Comparison of ENCODE assay signal across 11 cellular contexts in genomic region chr4:82431831-82432230, GRCh38. TPM values are rescaled to one million over a fixed set of nuclear protein-coding genes. Genes with fewer than 3 reads are reported as not detected.
DNase-seq lines count a peak whose midpoint lies in the region; ATAC-seq, FAIRE-seq and TF ChIP-seq lines count a peak whose summit lies in the region.
"Had no signal": no experiment of that assay in that cellular context is flagged by ENCODE, and none has a peak within 500 bp of the region (broad histone marks: within the 10 kb centered on the region; RNA-seq: fewer than 3 reads in every experiment).

No MANE protein-coding gene starts in this region.

- H3K9me3 Mint-ChIP-seq in CD8-positive, alpha-beta memory T cell: peaks cover 0 to 2% (median 0%) of the 10 kb centered on the region in 5 donors
- H3K9me3 Mint-ChIP-seq in naive thymus-derived CD8-positive, alpha-beta T cell: peaks cover 0 to 2% (median 0%) of the 10 kb centered on the region in 9 donors

- no TSS peak for BruUV-seq in K562 (replicated peaks; lab: Mats Ljungman, UMichigan)

- H3K9me3 ChIP-seq in CD8-positive, alpha-beta memory T cell (ENCODE audit: low read length): no peaks in the 10 kb centered on the region
- H3K9me3 ChIP-seq in Karpas-422 (ENCODE audit: low read length) (no peaks in the 10 kb centered on the region), K562 (replicated peaks; ENCODE audit: control insufficient read depth, insufficient read depth, low read depth, low read length) (0 out of 2 replicates have a peak, but pooled peaks cover 1% of the 10 kb centered on the region), esophagus squamous epithelium (no peaks in the 10 kb centered on the region)
- H3K9me3 ChIP-seq: prostate gland had no signal

- peaks cover 59 to 80% (median 73%) of the 10 kb centered on the region in 3 donors for H3K4me1 Mint-ChIP-seq in CD8-positive, alpha-beta memory T cell
- peaks cover 25 to 76% (median 63%) of the 10 kb centered on the region in 4 donors for H3K4me1 Mint-ChIP-seq in naive thymus-derived CD8-positive, alpha-beta T cell

- no peaks in the 10 kb centered on the region for H3K9me1 ChIP-seq in K562 (ENCODE audit: control insufficient read depth, insufficient read depth, low read length)

- CTCF ChIA-PET in CD8-positive, alpha-beta memory T cell (lab: Charles Lee): interaction anchor here (0.9 to 1.1 kb wide), 2 partner anchors 10 to 71 kb away, joined by 3 to 4 read pairs; no protein-coding TSS in a partner anchor
- CTCF ChIA-PET in K562 (lab: Yijun Ruan, JAX; ENCODE audit: low intra/inter-chr PET ratio): no interaction called here

- in situ Hi-C loops in K562 (cut with MboI): no loop called here

- H3K27me3 Mint-ChIP-seq in CD8-positive, alpha-beta memory T cell: peaks cover 0 to 4% of the 10 kb centered on the region in 2 donors
- peaks cover 0 to 4% (median 0%) of the 10 kb centered on the region in 5 donors for H3K27me3 Mint-ChIP-seq in naive thymus-derived CD8-positive, alpha-beta T cell

- H3K9ac ChIP-seq in Karpas-422 (ENCODE audit: low read length) (peak overlapping the region; percentile 87), K562 (ENCODE audit: insufficient read depth in 1 of 2, low read depth in 2 of 2, low read length in 2 of 2) (peak overlapping the region; percentile 12 to 100; a peak in 1 of 4 replicates)

- H2AFZ ChIP-seq in Karpas-422 (ENCODE audit: low read length) (no peak overlapping the region), K562 (ENCODE audit: low read depth, low read length) (no peak overlapping the region)

- ATAC-seq in K562: no peak
- ATAC-seq in naive thymus-derived CD8-positive, alpha-beta T cell: no peak
- ATAC-seq in GM19328 (IDR thresholded peaks at IDR 0.05; ENCODE audit: unreplicated experiment): no peak
- ATAC-seq in GM21576 (IDR thresholded peaks at IDR 0.05; ENCODE audit: unreplicated experiment): no peak
- no peak for ATAC-seq in omental fat pad (ENCODE audit: low FRiP score)

- POLR2A ChIA-PET in CD8-positive, alpha-beta memory T cell (lab: Charles Lee): interaction anchor here (0.5 to 5.5 kb wide), 5 partner anchors 57 to 1023 kb away, joined by 3 to 102 read pairs (median 4); partner anchors contain the start of gene HNRNPD
- POLR2A ChIA-PET in K562 (lab: Yijun Ruan, JAX): interaction anchor here (0.8 to 1.8 kb wide), 3 partner anchors 8 to 58 kb away, joined by 3 to 8 read pairs (median 3); partner anchors contain the start of gene HNRNPD
- POLR2A ChIA-PET in naive thymus-derived CD8-positive, alpha-beta T cell (lab: Charles Lee): interaction anchor here (0.7 to 4.9 kb wide), 5 partner anchors 8 to 581 kb away, joined by 3 to 193 read pairs (median 3); partner anchors contain the start of gene HNRNPD

- TF ChIP-seq POLR2A in K562 (conservative IDR thresholded peaks at IDR 0.05) (no peak), esophagus squamous epithelium (IDR thresholded peaks at IDR 0.05) (no peak)

- peaks cover 0 to 67% (median 14%) of the 10 kb centered on the region in 3 donors for H3K36me3 Mint-ChIP-seq in CD8-positive, alpha-beta memory T cell
- peaks cover 13 to 43% (median 15%) of the 10 kb centered on the region in 3 donors for H3K36me3 Mint-ChIP-seq in naive thymus-derived CD8-positive, alpha-beta T cell

- H3K27ac Mint-ChIP-seq in CD8-positive, alpha-beta memory T cell: peak overlapping the region in 5 of 8 donors; percentile 12 to 98 (median 74)
- H3K27ac Mint-ChIP-seq in naive thymus-derived CD8-positive, alpha-beta T cell: peak overlapping the region in 6 of 10 donors; percentile 14 to 99 (median 96)

- no peaks in the 10 kb centered on the region for H3K9me2 ChIP-seq in Karpas-422 (replicated peaks; ENCODE audit: insufficient read depth, low read length)

- H3K36me3 ChIP-seq in CD8-positive, alpha-beta memory T cell (ENCODE audit: insufficient read depth, low read length): peaks cover 12% of the 10 kb centered on the region
- H3K36me3 ChIP-seq in Karpas-422 (ENCODE audit: insufficient read depth, low read length) (peaks cover 24% of the 10 kb centered on the region), K562 (ENCODE audit: control insufficient read depth, insufficient read depth, low read length) (peaks cover 46% of the 10 kb centered on the region), esophagus squamous epithelium (peaks cover 0 to 21% (median 1%) of the 10 kb centered on the region in 3 donors)
- H3K36me3 ChIP-seq: prostate gland had no signal

- TF ChIP-seq CTCF in K562 (IDR thresholded peaks at IDR 0.05 in 2 of 3, conservative IDR thresholded peaks at IDR 0.05 in 1 of 3; ENCODE audit: insufficient read depth in 2 of 3, low read depth in 1 of 3, low read length in 3 of 3): no peak
- no peak for TF ChIP-seq CTCF in omental fat pad (IDR thresholded peaks at IDR 0.05)
- TF ChIP-seq CTCF in esophagus squamous epithelium (IDR thresholded peaks at IDR 0.05): no peak

- no peak for TF ChIP-seq EP300 in K562 (IDR thresholded peaks at IDR 0.05; ENCODE audit: low read length)

- H3K4me3 ChIP-seq in CD8-positive, alpha-beta memory T cell (ENCODE audit: low read length): peak overlapping the region; percentile 97
- peak overlapping the region; percentile 86 for H3K4me3 ChIP-seq in Karpas-422 (ENCODE audit: low read length)
- peak overlapping the region; percentile 80 for H3K4me3 ChIP-seq in K562
- peak overlapping the region in 2 of 4 donors; percentile 81 to 95 for H3K4me3 ChIP-seq in esophagus squamous epithelium

- H3K4me3 Mint-ChIP-seq in CD8-positive, alpha-beta memory T cell: peak overlapping the region; percentile 17 to 100 (median 97)
- H3K4me3 Mint-ChIP-seq in naive thymus-derived CD8-positive, alpha-beta T cell: peak overlapping the region in 9 of 10 donors; percentile 40 to 100 (median 98)

- no peak overlapping the region for H3K27ac ChIP-seq in CD8-positive, alpha-beta memory T cell (ENCODE audit: low read depth, low read length)
- no peak overlapping the region for H3K27ac ChIP-seq in Karpas-422 (ENCODE audit: low read length)
- no peak overlapping the region for H3K27ac ChIP-seq in K562 (ENCODE audit: extremely low read depth, low read depth, low read length)
- H3K27ac ChIP-seq in esophagus squamous epithelium: peak overlapping the region in 2 of 4 donors; percentile 97 to 100

- H3K27me3 ChIP-seq in CD8-positive, alpha-beta memory T cell (ENCODE audit: insufficient read depth, low read length, poor library complexity, severe bottlenecking): no peaks in the 10 kb centered on the region
- H3K27me3 ChIP-seq in Karpas-422 (ENCODE audit: low read length): no peaks in the 10 kb centered on the region
- H3K27me3 ChIP-seq in K562 (ENCODE audit: control insufficient read depth in 2 of 2, insufficient read depth in 2 of 2, low read length in 2 of 2): no peaks in the 10 kb centered on the region
- H3K27me3 ChIP-seq in esophagus squamous epithelium: no peaks in the 10 kb centered on the region

- DNase-seq in CD8-positive, alpha-beta memory T cell: no peak
- DNase-seq in Karpas-422 (no peak), K562 (ENCODE audit: extremely low read depth in 1 of 4, low spot score in 3 of 4) (no peak), omental fat pad (ENCODE audit: low spot score) (no peak), esophagus squamous epithelium (lab: John Stamatoyannopoulos, UW) (no peak)
- no peak for DNase-seq in naive thymus-derived CD8-positive, alpha-beta T cell
- DNase-seq: GF-D8, Right ventricle myocardium superior had no signal

- peaks cover 27% of the 10 kb centered on the region for H3K4me1 ChIP-seq in CD8-positive, alpha-beta memory T cell (ENCODE audit: insufficient read depth, low read length)
- H3K4me1 ChIP-seq in Karpas-422 (ENCODE audit: low read length) (peaks cover 28% of the 10 kb centered on the region), K562 (replicated peaks in 1 of 2; ENCODE audit: control insufficient read depth in 2 of 2, insufficient read depth in 2 of 2, low read length in 2 of 2) (peaks cover 21 to 26% of the 10 kb centered on the region in 2 experiments; a peak in 4 of 5 replicates), esophagus squamous epithelium (peaks cover 3 to 54% (median 25%) of the 10 kb centered on the region in 3 donors)

- intact Hi-C loops in K562 (cut with micrococcal nuclease): no loop called here
- intact Hi-C loops in esophagus squamous epithelium (cut with DNase I): no loop called here

- H3K4me2 ChIP-seq in Karpas-422 (ENCODE audit: low read depth, low read length, poor library complexity, severe bottlenecking): peak overlapping the region; percentile 85
- peak overlapping the region; percentile 92; the same call in 1 of the 2 replicates for H3K4me2 ChIP-seq in K562 (ENCODE audit: insufficient read depth, low read length)

- 51% methylated on average over 4 of the region's 4 CpGs for WGBS in K562 (ENCODE audit: insufficient coverage, low coverage, missing lambda C conversion rate)
- 77 to 92% methylated on average over 3 to 4 of the region's 4 CpGs for WGBS in esophagus squamous epithelium, 2 donors

- H4K20me1 ChIP-seq in Karpas-422 (ENCODE audit: insufficient read depth, low read depth, low read length) (peaks cover 19% of the 10 kb centered on the region), K562 (replicated peaks; ENCODE audit: control insufficient read depth, insufficient read depth, low read length) (peaks cover 20% of the 10 kb centered on the region)

- no peak for FAIRE-seq in K562 (lab: Jason Lieb, UNC)

- TF ChIP-seq RAD21 in K562 (CRISPR knock-in tag; conservative IDR thresholded peaks at IDR 0.05 in 1 of 2, IDR thresholded peaks at IDR 0.05 in 1 of 2): no peak

- H3K79me2 ChIP-seq in Karpas-422 (ENCODE audit: low read length) (peaks cover 81% of the 10 kb centered on the region), K562 (ENCODE audit: control insufficient read depth, insufficient read depth, low read length) (peaks cover 95% of the 10 kb centered on the region)

RNA-seq across cellular contexts. Expression of gene ENOPH1, which starts 1.4 kb away (rescaled TPM):
- 10 to 100 TPM; 58.3 to 60.7 TPM for total RNA-seq in CD8-positive, alpha-beta memory T cell
- 42.4 TPM for polyA plus RNA-seq in CD8-positive, alpha-beta memory T cell
- 13.4 and 17.2 TPM in 2 replicates for total RNA-seq in Karpas-422 (2014; rRNA removed; shearing (Covaris generic); ENCODE audit: low replicate concordance)
- total RNA-seq in K562 (2011; cell fraction: chromatin; rRNA removed; ENCODE audit: low replicate concordance): 7.4 and 14.2 TPM in 2 replicates
- total RNA-seq in K562 (2011; cell fraction: nucleolus; rRNA removed): 5.5 and 6.1 TPM in 2 replicates
- 7.6 and 14.4 TPM in 2 replicates for total RNA-seq in K562 (2011; cell fraction: nucleoplasm; rRNA removed)
- total RNA-seq in K562 (2014; rRNA removed) (44.2 and 52.5 TPM in 2 replicates), K562 (2014; rRNA removed; fragmentation: Illumina TruSeq; extraction: Trizol) (70.4 and 71.4 TPM in 2 replicates), K562 (2015; rRNA removed; fragmentation: Illumina TruSeq; extraction: Trizol) (53.7 and 57.1 TPM in 2 replicates), K562 (2021) (51.0 and 51.4 TPM in 2 replicates), omental fat pad (10 to 100 TPM; 16.9 to 24.0 (median 20.4) TPM), esophagus squamous epithelium (10 to 100 TPM; 21.3 to 39.8 (median 29.9) TPM)
- polyA plus RNA-seq in K562 (2011; rRNA removed) (21.0 and 29.8 TPM in 2 replicates), K562 (2014; fragmentation: Illumina TruSeq; extraction: Trizol) (59.8 and 66.5 TPM in 2 replicates), K562 (2014; fragmentation: Nextera tagmentation; extraction: Ambion mirVana) (10 to 100 TPM; 33.6 to 38.2 TPM), K562 (2014; rRNA removed) (48.9 and 58.7 TPM in 2 replicates)
- 13.2 and 15.4 TPM in 2 replicates for polyA plus RNA-seq in K562 (2011; cell fraction: cytosol; rRNA removed)
- 6.5 and 7.1 TPM in 2 replicates for polyA plus RNA-seq in K562 (2011; cell fraction: nucleus; rRNA removed)
- polyA plus RNA-seq in K562 (2012): 38.2 and 48.5 TPM in 2 replicates
- polyA minus RNA-seq in K562 (2011; rRNA and poly(A)+ RNA removed): 24.2 and 24.4 TPM in 2 replicates
- polyA minus RNA-seq in K562 (2011; cell fraction: cytosol; rRNA and poly(A)+ RNA removed): 9.9 and 10.2 TPM in 2 replicates
- polyA minus RNA-seq in K562 (2011; cell fraction: nucleus; rRNA and poly(A)+ RNA removed): 5.3 and 5.9 TPM in 2 replicates
- 10 to 100 TPM; 30.6 to 31.7 TPM for total RNA-seq in naive thymus-derived CD8-positive, alpha-beta T cell
- 10 to 100 TPM; 32.6 to 45.4 (median 42.3) TPM for polyA plus RNA-seq in naive thymus-derived CD8-positive, alpha-beta T cell

RNA-seq across cellular contexts. Expression of gene HNRNPDL, which starts 1.6 kb away (rescaled TPM):
- total RNA-seq in CD8-positive, alpha-beta memory T cell: 100 to 1,000 TPM; 423 to 438 TPM
- polyA plus RNA-seq in CD8-positive, alpha-beta memory T cell: 257 TPM
- total RNA-seq in Karpas-422 (2014; rRNA removed; shearing (Covaris generic); ENCODE audit: low replicate concordance): 68.5 and 87.5 TPM in 2 replicates
- 92.3 and 355 TPM in 2 replicates for total RNA-seq in K562 (2011; cell fraction: chromatin; rRNA removed; ENCODE audit: low replicate concordance)
- total RNA-seq in K562 (2011; cell fraction: nucleolus; rRNA removed): 64.7 and 75.9 TPM in 2 replicates
- 136 and 154 TPM in 2 replicates for total RNA-seq in K562 (2011; cell fraction: nucleoplasm; rRNA removed)
- total RNA-seq in K562 (2014; rRNA removed): 278 and 351 TPM in 2 replicates
- total RNA-seq in K562 (2014; rRNA removed; fragmentation: Illumina TruSeq; extraction: Trizol): 389 and 475 TPM in 2 replicates
- 472 and 503 TPM in 2 replicates for total RNA-seq in K562 (2015; rRNA removed; fragmentation: Illumina TruSeq; extraction: Trizol)
- 296 and 315 TPM in 2 replicates for total RNA-seq in K562 (2021)
- 185 and 257 TPM in 2 replicates for polyA plus RNA-seq in K562 (2011; rRNA removed)
- polyA plus RNA-seq in K562 (2011; cell fraction: cytosol; rRNA removed): 53.9 and 124 TPM in 2 replicates
- polyA plus RNA-seq in K562 (2011; cell fraction: nucleus; rRNA removed): 287 and 487 TPM in 2 replicates
- 144 and 421 TPM in 2 replicates for polyA plus RNA-seq in K562 (2012)
- 392 and 393 TPM in 2 replicates for polyA plus RNA-seq in K562 (2014; fragmentation: Illumina TruSeq; extraction: Trizol)
- polyA plus RNA-seq in K562 (2014; fragmentation: Nextera tagmentation; extraction: Ambion mirVana): 100 to 1,000 TPM; 243 to 299 TPM
- 555 and 652 TPM in 2 replicates for polyA plus RNA-seq in K562 (2014; rRNA removed)
- polyA minus RNA-seq in K562 (2011; rRNA and poly(A)+ RNA removed): 151 and 158 TPM in 2 replicates
- polyA minus RNA-seq in K562 (2011; cell fraction: cytosol; rRNA and poly(A)+ RNA removed): 67.0 and 67.9 TPM in 2 replicates
- 82.9 and 155 TPM in 2 replicates for polyA minus RNA-seq in K562 (2011; cell fraction: nucleus; rRNA and poly(A)+ RNA removed)
- 100 to 1,000 TPM; 476 to 486 TPM for total RNA-seq in naive thymus-derived CD8-positive, alpha-beta T cell
- 100 to 1,000 TPM; 240 to 302 (median 246) TPM for polyA plus RNA-seq in naive thymus-derived CD8-positive, alpha-beta T cell
- 100 to 1,000 TPM; 165 to 237 (median 185) TPM for total RNA-seq in omental fat pad
- 100 to 1,000 TPM in 3 of 4 donors, 10 to 100 TPM in 1; 69.1 to 201 (median 133) TPM for total RNA-seq in esophagus squamous epithelium

RNA-seq across cellular contexts. Expression of gene HNRNPD, which starts 58.0 kb away (rescaled TPM):
- total RNA-seq in CD8-positive, alpha-beta memory T cell: 100 to 1,000 TPM; 452 to 475 TPM
- polyA plus RNA-seq in CD8-positive, alpha-beta memory T cell: 271 TPM
- 50.7 and 64.1 TPM in 2 replicates for total RNA-seq in Karpas-422 (2014; rRNA removed; shearing (Covaris generic); ENCODE audit: low replicate concordance)
- total RNA-seq in K562 (2011; cell fraction: chromatin; rRNA removed; ENCODE audit: low replicate concordance): 121 and 345 TPM in 2 replicates
- total RNA-seq in K562 (2011; cell fraction: nucleolus; rRNA removed): 98.2 and 123 TPM in 2 replicates
- 163 and 222 TPM in 2 replicates for total RNA-seq in K562 (2011; cell fraction: nucleoplasm; rRNA removed)
- total RNA-seq in K562 (2014; rRNA removed) (157 and 160 TPM in 2 replicates), K562 (2014; rRNA removed; fragmentation: Illumina TruSeq; extraction: Trizol) (98.8 and 120 TPM in 2 replicates), K562 (2015; rRNA removed; fragmentation: Illumina TruSeq; extraction: Trizol) (135 and 147 TPM in 2 replicates), K562 (2021) (346 and 422 TPM in 2 replicates), omental fat pad (100 to 1,000 TPM in 1 of 4 donors, 10 to 100 TPM in 3; 69.2 to 108 (median 86.1) TPM), esophagus squamous epithelium (100 to 1,000 TPM in 1 of 4 donors, 10 to 100 TPM in 3; 49.9 to 105 (median 71.0) TPM)
- polyA plus RNA-seq in K562 (2011; rRNA removed) (92.4 and 129 TPM in 2 replicates), K562 (2014; fragmentation: Illumina TruSeq; extraction: Trizol) (851 and 955 TPM in 2 replicates), K562 (2014; fragmentation: Nextera tagmentation; extraction: Ambion mirVana) (100 to 1,000 TPM; 152 to 187 TPM), K562 (2014; rRNA removed) (307 and 442 TPM in 2 replicates)
- polyA plus RNA-seq in K562 (2011; cell fraction: cytosol; rRNA removed): 36.9 and 58.0 TPM in 2 replicates
- 162 and 252 TPM in 2 replicates for polyA plus RNA-seq in K562 (2011; cell fraction: nucleus; rRNA removed)
- 291 and 588 TPM in 2 replicates for polyA plus RNA-seq in K562 (2012)
- 51.2 and 75.0 TPM in 2 replicates for polyA minus RNA-seq in K562 (2011; rRNA and poly(A)+ RNA removed)
- 73.1 and 75.2 TPM in 2 replicates for polyA minus RNA-seq in K562 (2011; cell fraction: cytosol; rRNA and poly(A)+ RNA removed)
- polyA minus RNA-seq in K562 (2011; cell fraction: nucleus; rRNA and poly(A)+ RNA removed): 54.7 and 85.6 TPM in 2 replicates
- total RNA-seq in naive thymus-derived CD8-positive, alpha-beta T cell: 100 to 1,000 TPM; 295 to 310 TPM
- 100 to 1,000 TPM; 176 to 292 (median 232) TPM for polyA plus RNA-seq in naive thymus-derived CD8-positive, alpha-beta T cell
